In the genomic region with DNA sequence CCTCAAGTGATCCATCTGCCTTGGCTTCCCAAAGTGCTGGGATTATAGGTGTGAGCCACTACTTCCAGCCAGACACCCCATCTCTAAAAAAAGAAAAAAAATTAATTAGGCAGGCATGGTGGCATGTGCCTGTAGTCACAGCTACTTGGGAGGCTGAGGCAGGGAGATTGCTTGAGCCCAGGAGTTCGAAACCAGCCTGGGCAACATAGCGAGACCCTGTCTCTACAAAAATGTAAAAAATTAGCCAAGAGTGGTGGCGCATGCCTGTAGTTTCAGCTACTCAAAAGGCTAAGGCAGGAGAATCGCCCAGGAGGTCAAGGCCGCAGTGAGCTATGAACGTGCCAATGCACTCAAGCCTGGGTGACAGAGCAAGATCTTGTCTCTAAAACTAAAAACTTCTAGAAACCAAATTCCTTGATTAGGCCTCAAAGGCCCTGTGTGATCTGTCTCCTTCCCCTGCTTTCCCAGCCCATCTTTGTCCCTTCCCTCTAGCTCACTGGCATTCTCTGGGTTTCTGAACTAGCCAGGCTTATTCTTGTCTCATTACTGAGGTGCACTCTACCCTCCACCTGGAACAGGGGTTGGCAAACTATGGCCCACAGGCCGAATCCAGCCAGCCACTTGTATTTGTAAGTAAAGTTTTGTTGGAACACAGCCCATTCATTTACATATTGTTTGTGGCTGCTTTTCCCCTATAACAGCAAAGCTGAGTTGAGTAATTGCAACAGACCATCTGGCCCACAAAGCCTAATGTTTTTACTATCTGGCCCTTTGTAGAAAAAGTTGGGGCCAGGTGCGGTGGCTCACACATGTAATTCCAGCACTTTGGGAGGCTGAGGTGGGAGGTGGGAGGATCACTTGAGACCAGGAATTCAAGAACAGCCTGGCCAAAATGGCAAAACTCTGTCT, we compare ENCODE assay signal across 1 cellular context.
TF ChIP-seq lines count a peak whose summit lies in the region.

No MANE protein-coding gene starts in this region.

TF ChIP-seq in SK-N-SH, 30 proteins besides CTCF, POLR2A, EP300 and RAD21 (continued from another document):
- TF ChIP-seq, protein P1, sequence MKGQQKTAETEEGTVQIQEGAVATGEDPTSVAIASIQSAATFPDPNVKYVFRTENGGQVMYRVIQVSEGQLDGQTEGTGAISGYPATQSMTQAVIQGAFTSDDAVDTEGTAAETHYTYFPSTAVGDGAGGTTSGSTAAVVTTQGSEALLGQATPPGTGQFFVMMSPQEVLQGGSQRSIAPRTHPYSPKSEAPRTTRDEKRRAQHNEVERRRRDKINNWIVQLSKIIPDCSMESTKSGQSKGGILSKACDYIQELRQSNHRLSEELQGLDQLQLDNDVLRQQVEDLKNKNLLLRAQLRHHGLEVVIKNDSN (IDR thresholded peaks at IDR 0.05; ENCODE audit: borderline replicate concordance, low read depth) = no peak
